Comparison of ENCODE assay signal across 24 cellular contexts in genomic region chr6:39322306-39322850, GRCh38. TPM values are rescaled to one million over a fixed set of nuclear protein-coding genes. Genes with fewer than 3 reads are reported as not detected.
"Had no signal": no experiment of that assay in that cellular context is flagged by ENCODE, and none has a peak within 500 bp of the region (broad histone marks: within the 10 kb centered on the region; RNA-seq: fewer than 3 reads in every experiment).

Gene KCNK16 (minus strand): TSS chr6:39322702. CDS start chr6:39322540, 162 bp downstream.

- H3K27me3 ChIP-seq: cardiac muscle cell had no signal

- H3K36me3 ChIP-seq: cardiac muscle cell, left lung, spleen had no signal

- H3K4me1 ChIP-seq: left lung had no signal

- FAIRE-seq: astrocyte, colon had no signal

- H3K4me3 ChIP-seq: cardiac muscle cell, left lung, spleen had no signal

- DNase-seq: activated CD4-positive, alpha-beta T cell treated with anti-CD3 and anti-CD28 coated beads, Interleukin-2, amount 50 U/mL, for 1 hour; activated CD4-positive, CD25-positive, alpha-beta regulatory T cell; activated naive CD4-positive, alpha-beta T cell treated with anti-CD3 and anti-CD28 coated beads for 36 hours; activated T-cell treated with anti-CD3 and anti-CD28 coated beads for 4 hours; effector CD4-positive, alpha-beta T cell; foreskin melanocyte; head of caudate nucleus; islet precursor cell; left lung; occipital lobe; spleen; stimulated activated CD4-positive, alpha-beta T cell treated with anti-CD3 and anti-CD28 coated beads, Interleukin-1b, Interleukin-23, amount 100 ng/mL, for 48 hours; stimulated activated naive CD4-positive, alpha-beta T cell had no signal

- ATAC-seq: activated T-helper 17 cell treated with anti-CD3 and anti-CD28 coated beads, Interleukin-2, amount 50 U/mL, for 72 hours; left lung; sciatic nerve had no signal

- H3K9me3 ChIP-seq: left lung, spleen had no signal

- H3K27ac ChIP-seq: cardiac muscle cell, left lung, spleen had no signal

RNA-seq across cellular contexts. Expression of gene KCNK16, which starts in this region (rescaled TPM):
- total RNA-seq: activated CD8-positive, alpha-beta memory T cell treated with anti-CD3 and anti-CD28 coated beads for 36 hours; activated naive CD4-positive, alpha-beta T cell treated with anti-CD3 and anti-CD28 coated beads for 36 hours; activated T-helper 17 cell treated with anti-CD3 and anti-CD28 coated beads, Interleukin-2, amount 50 U/mL, for 72 hours; astrocyte; cardiac muscle cell; left lung; mucosa of gallbladder; natural killer cell treated with Interleukin-12 subunit alpha and Interleukin-12 subunit beta and Interleukin-15 and Interleukin-18, amount 100 ng/mL, for 72 hours; occipital lobe; pulmonary artery endothelial cell; sciatic nerve; spleen; temporal lobe; urinary bladder had no signal
- polyA plus RNA-seq: cardiac muscle cell, spleen, urinary bladder had no signal
